ENCODE assay signal across 19 cellular contexts in genomic region chr6:150863213-150863928, GRCh38. TPM values are rescaled to one million over a fixed set of nuclear protein-coding genes. Genes with fewer than 3 reads are reported as not detected.
DNase-seq lines count a peak whose midpoint lies in the region; ATAC-seq, FAIRE-seq and TF ChIP-seq lines count a peak whose summit lies in the region.
"Had no signal": no experiment of that assay in that cellular context is flagged by ENCODE, and none has a peak within 500 bp of the region (broad histone marks: within the 10 kb centered on the region; RNA-seq: fewer than 3 reads in every experiment).

No MANE protein-coding gene starts in this region.

- TF ChIP-seq POLR2A in breast epithelium (IDR thresholded peaks at IDR 0.05), result no peak
- TF ChIP-seq POLR2A in IMR-90 (IDR thresholded peaks at IDR 0.05; ENCODE audit: low read depth, low read length), result no peak
- TF ChIP-seq POLR2A in K562 (conservative IDR thresholded peaks at IDR 0.05), result no peak

- H2AFZ ChIP-seq in IMR-90 (replicated peaks; ENCODE audit: low read length, poor library complexity) (no peak overlapping the region), K562 (ENCODE audit: low read depth, low read length) (no peak overlapping the region), trophoblast cell (ENCODE audit: insufficient read depth, low read length, poor library complexity) (no peak overlapping the region)

- H2BK15ac ChIP-seq in IMR-90 (ENCODE audit: low read depth, low read length), result peak overlapping the region; percentile 81; the same call in 2 of the 3 replicates

- H3K79me1 ChIP-seq in IMR-90 (ENCODE audit: low read depth in 1 of 2, low read length in 2 of 2) (peaks cover 0 to 28% of the 10 kb centered on the region in 2 experiments; a peak in 2 of 4 replicates), trophoblast cell (ENCODE audit: low read length) (peaks cover 34% of the 10 kb centered on the region)

- no peak for TF ChIP-seq RAD21 in IMR-90 (IDR thresholded peaks at IDR 0.05; ENCODE audit: low read length)
- TF ChIP-seq RAD21 in K562 (CRISPR knock-in tag; conservative IDR thresholded peaks at IDR 0.05 in 1 of 2, IDR thresholded peaks at IDR 0.05 in 1 of 2), result no peak

- H3K27me3 Mint-ChIP-seq in MCF 10A (ENCODE audit: insufficient read depth, unreplicated experiment), result no peaks in the 10 kb centered on the region
- H3K27me3 Mint-ChIP-seq in CD8-positive, alpha-beta T cell (ENCODE audit: low read depth), result peaks cover 17% of the 10 kb centered on the region
- no peaks in the 10 kb centered on the region for H3K27me3 Mint-ChIP-seq in osteocyte (ENCODE audit: unreplicated experiment)
- H3K27me3 Mint-ChIP-seq: IgD-negative memory B cell had no signal

- H4K8ac ChIP-seq in IMR-90 (ENCODE audit: low read depth in 2 of 2, low read length in 2 of 2) (peak overlapping the region; percentile 53 to 76; a peak in 2 of 4 replicates), trophoblast cell (ENCODE audit: low read depth, low read length) (no peak overlapping the region)

- no peak overlapping the region for H3K56ac ChIP-seq in IMR-90 (ENCODE audit: extremely low read depth, insufficient read depth, low read length)

- intact Hi-C loops in MCF 10A (cut with micrococcal nuclease) (no loop called here), breast epithelium (cut with DNase I; ENCODE audit: low total_unique reads) (no loop called here), IMR-90 (cut with micrococcal nuclease) (no loop called here), K562 (cut with micrococcal nuclease) (no loop called here)
- intact Hi-C loops in CD8-positive, alpha-beta T cell (cut with DNase I, micrococcal nuclease), result no loop called here

- H3K9me3 ChIP-seq in breast epithelium, result no peaks in the 10 kb centered on the region
- H3K9me3 ChIP-seq in IMR-90 (ENCODE audit: control insufficient read depth, insufficient read depth, low read length), result no peaks in the 10 kb centered on the region
- H3K9me3 ChIP-seq in K562 (replicated peaks; ENCODE audit: control insufficient read depth, insufficient read depth, low read depth, low read length), result no peaks in the 10 kb centered on the region; the same call in 1 of the 2 replicates
- no peaks in the 10 kb centered on the region for H3K9me3 ChIP-seq in trophoblast cell (ENCODE audit: insufficient read depth, low read depth, low read length)
- H3K9me3 ChIP-seq in CD8-positive, alpha-beta T cell (ENCODE audit: low read length), result no peaks in the 10 kb centered on the region
- H3K9me3 ChIP-seq: BLaER1 treated with 17β-estradiol and CSF1 and Interleukin-3, amounts not matched to agents 10 nM and 100 nM had no signal

- peak overlapping the region; percentile 94 for H2AK5ac ChIP-seq in IMR-90 (ENCODE audit: low read depth, low read length)
- H2AK5ac ChIP-seq in trophoblast cell (ENCODE audit: low read length), result peak overlapping the region; percentile 28

- WGBS in IMR-90 (ENCODE audit: extremely low coverage in 2 of 2, insufficient read length in 1 of 2), 2 experiments, result 83% methylated on average over 4 of the region's 7 CpGs; no CpG with 5 or more reads in 1 of the 2 experiments
- 56% methylated on average over 7 of the region's 7 CpGs for WGBS in K562 (ENCODE audit: insufficient coverage, low coverage, missing lambda C conversion rate)
- WGBS in trophoblast cell (ENCODE audit: extremely low coverage, insufficient coverage, insufficient read length), result no CpG with 5 or more reads among the region's 7 CpGs

- H4K91ac ChIP-seq in IMR-90 (ENCODE audit: insufficient read depth, low read depth, low read length) (peak overlapping the region; percentile 73), trophoblast cell (ENCODE audit: low read depth, low read length) (no peak overlapping the region)

- no peak for FAIRE-seq in K562 (lab: Jason Lieb, UNC)
- FAIRE-seq: D721Med, GM12892, GM19239 had no signal

- peak overlapping the region; percentile 78 for H2BK20ac ChIP-seq in IMR-90 (ENCODE audit: low read depth, low read length)

- no peak for TF ChIP-seq CTCF in MCF 10A (IDR thresholded peaks at IDR 0.05; ENCODE audit: unreplicated experiment)
- no peak for TF ChIP-seq CTCF in breast epithelium (IDR thresholded peaks at IDR 0.05)
- no peak for TF ChIP-seq CTCF in IMR-90 (conservative IDR thresholded peaks at IDR 0.05; ENCODE audit: low read depth, low read length)
- TF ChIP-seq CTCF in K562 (IDR thresholded peaks at IDR 0.05 in 2 of 3, conservative IDR thresholded peaks at IDR 0.05 in 1 of 3; ENCODE audit: insufficient read depth in 2 of 3, low read depth in 1 of 3, low read length in 3 of 3), result no peak
- TF ChIP-seq CTCF in CD8-positive, alpha-beta T cell (IDR thresholded peaks at IDR 0.05), result no peak
- no peak for TF ChIP-seq CTCF in osteocyte (IDR thresholded peaks at IDR 0.05)

- H3K18ac ChIP-seq in IMR-90 (ENCODE audit: low read depth, low read length) (peak overlapping the region; percentile 75), trophoblast cell (ENCODE audit: low read length) (no peak overlapping the region)

- CTCF ChIA-PET in MCF 10A (lab: Yijun Ruan, JAX) (interaction anchor here (0.5 to 5.5 kb wide), 6 partner anchors 14 to 731 kb away, joined by 3 to 28 read pairs (median 3); no protein-coding TSS in a partner anchor), IMR-90 (lab: Yijun Ruan, JAX) (interaction anchor here (0.8 kb wide), 1 partner anchor 45 kb away, joined by 6 read pairs; no protein-coding TSS in a partner anchor), K562 (lab: Yijun Ruan, JAX; ENCODE audit: low intra/inter-chr PET ratio) (no interaction called here)
- CTCF ChIA-PET in CD8-positive, alpha-beta T cell (lab: Charles Lee), result interaction anchor here (0.6 to 0.7 kb wide), 2 partner anchors 11 kb away, joined by 3 read pairs; no protein-coding TSS in a partner anchor

- H2BK120ac ChIP-seq in IMR-90 (ENCODE audit: low read depth, low read length) (peak overlapping the region; percentile 75), trophoblast cell (ENCODE audit: insufficient read depth, low read length, poor library complexity) (no peak overlapping the region)

- H4K20me1 ChIP-seq in IMR-90 (ENCODE audit: insufficient read depth, low read length) (no peaks in the 10 kb centered on the region), K562 (replicated peaks; ENCODE audit: control insufficient read depth, insufficient read depth, low read length) (no peaks in the 10 kb centered on the region; the same call in 1 of the 2 replicates)

- H2BK5ac ChIP-seq in IMR-90 (ENCODE audit: low read depth, low read length, poor library complexity, severe bottlenecking) (peak overlapping the region; percentile 60), trophoblast cell (ENCODE audit: low read depth, low read length, poor library complexity) (no peak overlapping the region)

- POLR2A ChIA-PET in MCF 10A (lab: Yijun Ruan, JAX), result interaction anchor here (1.1 kb wide), 1 partner anchor 12 kb away, joined by 3 read pairs; no protein-coding TSS in a partner anchor
- POLR2A ChIA-PET in IMR-90 (lab: Charles Lee; ENCODE audit: unreplicated experiment), result no interaction called here
- POLR2A ChIA-PET in K562 (lab: Yijun Ruan, JAX), result interaction anchor here (1.1 kb wide), 1 partner anchor 10 kb away, joined by 3 read pairs; no protein-coding TSS in a partner anchor
- POLR2A ChIA-PET in CD8-positive, alpha-beta T cell (lab: Charles Lee), result interaction anchor here (0.5 kb wide), 1 partner anchor 47 kb away, joined by 3 read pairs; no protein-coding TSS in a partner anchor

- no peak overlapping the region for H2AK9ac ChIP-seq in IMR-90 (replicated peaks; ENCODE audit: low read depth, low read length, poor library complexity)

- ATAC-seq in IMR-90 (ENCODE audit: low read depth) (no peak), K562 (no peak)
- ATAC-seq in CD8-positive, alpha-beta T cell, result no peak

- H3K79me2 ChIP-seq in K562 (ENCODE audit: control insufficient read depth, insufficient read depth, low read length), result peaks cover 28% of the 10 kb centered on the region
- peaks cover 16% of the 10 kb centered on the region for H3K79me2 ChIP-seq in trophoblast cell (ENCODE audit: control insufficient read depth, insufficient read depth, low read length, poor library complexity)

- H3K27me3 ChIP-seq in breast epithelium (no peaks in the 10 kb centered on the region), IMR-90 (ENCODE audit: control insufficient read depth, insufficient read depth, low read length) (no peaks in the 10 kb centered on the region), K562 (ENCODE audit: control insufficient read depth in 2 of 2, insufficient read depth in 2 of 2, low read length in 2 of 2) (0 out of 5 replicates have a peak, but pooled peaks cover 0 to 6% of the 10 kb centered on the region in 2 experiments), trophoblast cell (ENCODE audit: insufficient read depth, low read length) (no peaks in the 10 kb centered on the region)
- no peaks in the 10 kb centered on the region for H3K27me3 ChIP-seq in CD8-positive, alpha-beta T cell (ENCODE audit: insufficient read depth, low read length)
- H3K27me3 ChIP-seq: BLaER1 treated with 17β-estradiol and CSF1 and Interleukin-3, amounts not matched to agents 10 nM and 100 nM had no signal

- 0 out of 2 replicates have a peak, but pooled peaks cover 4% of the 10 kb centered on the region for H3K9me1 ChIP-seq in IMR-90 (ENCODE audit: insufficient read depth, low read length)
- peaks cover 3% of the 10 kb centered on the region for H3K9me1 ChIP-seq in K562 (ENCODE audit: control insufficient read depth, insufficient read depth, low read length)

- DNase-seq in MCF 10A (ENCODE audit: unreplicated experiment) (no peak), breast epithelium (ENCODE audit: low spot score in 2 of 2) (no peak), IMR-90 (no peak), K562 (ENCODE audit: extremely low read depth in 1 of 4, low spot score in 3 of 4) (no peak), trophoblast cell (peak in 1 of 2 donors; percentile 44), DMS53 treated with DMSO at 0.1 percent for 48 hours (lab: John Stamatoyannopoulos, UW; ENCODE audit: unreplicated experiment) (no peak), osteocyte (ENCODE audit: extremely low spot score, unreplicated experiment) (no peak)
- DNase-seq in CD8-positive, alpha-beta T cell, result no peak
- DNase-seq: ACHN; CD4-positive, CD25-positive, alpha-beta regulatory T cell; DMS153; DND-41; GDM1; HCEC 1CT had no signal

- BruUV-seq in MCF 10A (replicated peaks; lab: Mats Ljungman, UMichigan) (no TSS peak), IMR-90 (replicated peaks; lab: Mats Ljungman, UMichigan) (no TSS peak), K562 (replicated peaks; lab: Mats Ljungman, UMichigan) (no TSS peak)

- no peak overlapping the region for H4K12ac ChIP-seq in trophoblast cell (ENCODE audit: low read depth, low read length)

- H3K27ac ChIP-seq in breast epithelium, result no peak overlapping the region
- H3K27ac ChIP-seq in IMR-90 (ENCODE audit: insufficient read depth, low read length), result peak overlapping the region; percentile 7; the same call in 1 of the 2 replicates
- no peak overlapping the region for H3K27ac ChIP-seq in K562 (ENCODE audit: extremely low read depth, low read depth, low read length)
- no peak overlapping the region for H3K27ac ChIP-seq in trophoblast cell (ENCODE audit: low read depth, low read length)
- H3K27ac ChIP-seq in CD8-positive, alpha-beta T cell (ENCODE audit: low read depth, low read length), result no peak overlapping the region
- H3K27ac ChIP-seq: BLaER1 treated with 17β-estradiol and CSF1 and Interleukin-3, amounts not matched to agents 10 nM and 100 nM had no signal

- H3K27ac Mint-ChIP-seq in MCF 10A (ENCODE audit: low read depth, unreplicated experiment), result peak overlapping the region; percentile 57
- no peak overlapping the region for H3K27ac Mint-ChIP-seq in CD8-positive, alpha-beta T cell
- H3K27ac Mint-ChIP-seq in osteocyte (ENCODE audit: unreplicated experiment), result no peak overlapping the region
- H3K27ac Mint-ChIP-seq: CD4-positive, CD25-positive, alpha-beta regulatory T cell had no signal

- H3K23ac ChIP-seq in IMR-90 (ENCODE audit: low read depth, low read length) (peak overlapping the region; percentile 25; the same call in 1 of the 2 replicates), trophoblast cell (ENCODE audit: low read length) (no peak overlapping the region)

- peak overlapping the region; percentile 66; the same call in 1 of the 2 replicates for H3K14ac ChIP-seq in IMR-90 (replicated peaks; ENCODE audit: low read depth, low read length)
- H3K14ac ChIP-seq in trophoblast cell (ENCODE audit: low read length), result no peak overlapping the region

- no peaks in the 10 kb centered on the region for H3K9me3 Mint-ChIP-seq in MCF 10A (ENCODE audit: unreplicated experiment)
- no peaks in the 10 kb centered on the region for H3K9me3 Mint-ChIP-seq in CD8-positive, alpha-beta T cell
- H3K9me3 Mint-ChIP-seq in osteocyte (ENCODE audit: unreplicated experiment), result no peaks in the 10 kb centered on the region
- H3K9me3 Mint-ChIP-seq: IgD-negative memory B cell had no signal

- TF ChIP-seq EP300 in K562 (IDR thresholded peaks at IDR 0.05; ENCODE audit: low read length), result no peak

- H3K9ac ChIP-seq in IMR-90 (ENCODE audit: low read depth, low read length), result no peak overlapping the region
- no peak overlapping the region for H3K9ac ChIP-seq in K562 (ENCODE audit: insufficient read depth in 1 of 2, low read depth in 2 of 2, low read length in 2 of 2)
- H3K9ac ChIP-seq in trophoblast cell (ENCODE audit: low read length), result no peak overlapping the region
- H3K9ac ChIP-seq: BLaER1 treated with 17β-estradiol and CSF1 and Interleukin-3, amounts not matched to agents 10 nM and 100 nM had no signal

- H3K4me1 Mint-ChIP-seq in MCF 10A (ENCODE audit: insufficient read depth, unreplicated experiment) (peaks cover 18% of the 10 kb centered on the region), osteocyte (ENCODE audit: unreplicated experiment) (peaks cover 22% of the 10 kb centered on the region)
- peaks cover 9% of the 10 kb centered on the region for H3K4me1 Mint-ChIP-seq in CD8-positive, alpha-beta T cell (ENCODE audit: low read depth)

- dilution Hi-C loops in IMR-90 (cut with HindIII; ENCODE audit: low sequenced_read_pairs, unreplicated experiment), result no loop called here

- H3K4ac ChIP-seq in IMR-90 (ENCODE audit: low read depth, low read length) (peak overlapping the region; percentile 89), trophoblast cell (ENCODE audit: low read depth, low read length) (no peak overlapping the region)

- H3K4me2 ChIP-seq in IMR-90 (ENCODE audit: low read depth, low read length), result no peak overlapping the region
- H3K4me2 ChIP-seq in K562 (ENCODE audit: insufficient read depth, low read length), result no peak overlapping the region
- no peak overlapping the region for H3K4me2 ChIP-seq in trophoblast cell (ENCODE audit: low read length)

- no peak overlapping the region for H3K4me3 ChIP-seq in breast epithelium
- no peak overlapping the region for H3K4me3 ChIP-seq in IMR-90 (ENCODE audit: insufficient read depth, low read depth, low read length)
- no peak overlapping the region for H3K4me3 ChIP-seq in K562
- no peak overlapping the region for H3K4me3 ChIP-seq in trophoblast cell (ENCODE audit: low read depth, low read length)
- no peak overlapping the region for H3K4me3 ChIP-seq in CD8-positive, alpha-beta T cell (ENCODE audit: low read depth, low read length)
- H3K4me3 ChIP-seq: BLaER1 treated with 17β-estradiol and CSF1 and Interleukin-3, amounts not matched to agents 10 nM and 100 nM had no signal

- peaks cover 8% of the 10 kb centered on the region for H3K36me3 Mint-ChIP-seq in MCF 10A (ENCODE audit: insufficient read depth, unreplicated experiment)
- H3K36me3 Mint-ChIP-seq in CD8-positive, alpha-beta T cell, result peaks cover 5% of the 10 kb centered on the region
- no peaks in the 10 kb centered on the region for H3K36me3 Mint-ChIP-seq in osteocyte (ENCODE audit: unreplicated experiment)
- H3K36me3 Mint-ChIP-seq: CD4-positive, CD25-positive, alpha-beta regulatory T cell; IgD-negative memory B cell had no signal

- no peaks in the 10 kb centered on the region for H3K4me1 ChIP-seq in breast epithelium
- H3K4me1 ChIP-seq in IMR-90 (ENCODE audit: control insufficient read depth, insufficient read depth, low read length), result peaks cover 13% of the 10 kb centered on the region
- H3K4me1 ChIP-seq in K562 (replicated peaks in 1 of 2; ENCODE audit: control insufficient read depth in 2 of 2, insufficient read depth in 2 of 2, low read length in 2 of 2), result peaks cover 21 to 24% of the 10 kb centered on the region in 2 experiments
- peaks cover 7 to 11% of the 10 kb centered on the region in 2 experiments for H3K4me1 ChIP-seq in trophoblast cell (ENCODE audit: control insufficient read depth in 1 of 2, insufficient read depth in 2 of 2, low read length in 2 of 2)
- H3K4me1 ChIP-seq in CD8-positive, alpha-beta T cell (ENCODE audit: insufficient read depth, low read length), result peaks cover 12% of the 10 kb centered on the region

- H3K4me3 Mint-ChIP-seq in MCF 10A (ENCODE audit: unreplicated experiment) (no peak overlapping the region), osteocyte (ENCODE audit: unreplicated experiment) (no peak overlapping the region)
- no peak overlapping the region for H3K4me3 Mint-ChIP-seq in CD8-positive, alpha-beta T cell

- peak overlapping the region; percentile 45 for H2BK12ac ChIP-seq in trophoblast cell (ENCODE audit: low read length)

- no peaks in the 10 kb centered on the region for H3K36me3 ChIP-seq in breast epithelium
- peaks cover 5% of the 10 kb centered on the region; the same call in 1 of the 2 replicates for H3K36me3 ChIP-seq in IMR-90 (ENCODE audit: control insufficient read depth, insufficient read depth, low read length)
- peaks cover 10% of the 10 kb centered on the region; the same call in 2 of the 3 replicates for H3K36me3 ChIP-seq in K562 (ENCODE audit: control insufficient read depth, insufficient read depth, low read length)
- H3K36me3 ChIP-seq in trophoblast cell (ENCODE audit: control insufficient read depth in 1 of 2, insufficient read depth in 2 of 2, low read length in 2 of 2), result no peaks in the 10 kb centered on the region
- no peaks in the 10 kb centered on the region for H3K36me3 ChIP-seq in CD8-positive, alpha-beta T cell (ENCODE audit: insufficient read depth, low read length)

- in situ Hi-C loops in IMR-90 (cut with MboI; ENCODE audit: low sequenced_read_pairs) (no loop called here), K562 (cut with MboI) (no loop called here)

- peak overlapping the region; percentile 86 for H4K5ac ChIP-seq in IMR-90 (ENCODE audit: low read depth, low read length)

RNA-seq across cellular contexts. Expression of gene MTHFD1L, which starts 2.1 kb away (rescaled TPM):
- total RNA-seq in MCF 10A (2022), result 82.4 and 110 TPM in 2 replicates
- total RNA-seq in breast epithelium, result 10 to 100 TPM in 2 of 3 donors, 1 to 10 TPM in 1; 3.5 to 15.1 (median 11.0) TPM
- total RNA-seq in IMR-90 (2012; rRNA removed), result 53.2 and 53.9 TPM in 2 replicates
- 39.0 and 43.5 TPM in 2 replicates for polyA plus RNA-seq in IMR-90 (2012; rRNA removed)
- polyA plus RNA-seq in IMR-90 (2012; cell fraction: cytosol; rRNA removed), result 21.0 and 28.9 TPM in 2 replicates
- 25.2 and 89.7 TPM in 2 replicates for polyA plus RNA-seq in IMR-90 (2012; cell fraction: nucleus; rRNA removed; ENCODE audit: low replicate concordance)
- 162 and 229 TPM in 2 replicates for total RNA-seq in K562 (2011; cell fraction: chromatin; rRNA removed; ENCODE audit: low replicate concordance)
- total RNA-seq in K562 (2011; cell fraction: nucleolus; rRNA removed), result 68.4 and 78.3 TPM in 2 replicates
- total RNA-seq in K562 (2011; cell fraction: nucleoplasm; rRNA removed), result 96.0 and 99.6 TPM in 2 replicates
- 36.0 and 36.9 TPM in 2 replicates for total RNA-seq in K562 (2014; rRNA removed)
- 63.0 and 85.9 TPM in 2 replicates for total RNA-seq in K562 (2014; rRNA removed; fragmentation: Illumina TruSeq; extraction: Trizol)
- 22.9 and 24.0 TPM in 2 replicates for total RNA-seq in K562 (2015; rRNA removed; fragmentation: Illumina TruSeq; extraction: Trizol)
- 118 and 128 TPM in 2 replicates for total RNA-seq in K562 (2021)
- 77.7 and 80.6 TPM in 2 replicates for polyA plus RNA-seq in K562 (2011; rRNA removed)
- 23.3 and 44.4 TPM in 2 replicates for polyA plus RNA-seq in K562 (2011; cell fraction: cytosol; rRNA removed)
- polyA plus RNA-seq in K562 (2011; cell fraction: nucleus; rRNA removed), result 34.2 and 46.5 TPM in 2 replicates
- 47.8 and 100 TPM in 2 replicates for polyA plus RNA-seq in K562 (2012)
- 65.5 and 68.2 TPM in 2 replicates for polyA plus RNA-seq in K562 (2014; fragmentation: Illumina TruSeq; extraction: Trizol)
- 10 to 100 TPM; 20.9 to 27.7 TPM for polyA plus RNA-seq in K562 (2014; fragmentation: Nextera tagmentation; extraction: Ambion mirVana)
- polyA plus RNA-seq in K562 (2014; rRNA removed), result 61.0 and 61.8 TPM in 2 replicates
- 78.9 and 99.3 TPM in 2 replicates for polyA minus RNA-seq in K562 (2011; rRNA and poly(A)+ RNA removed)
- 48.1 and 48.5 TPM in 2 replicates for polyA minus RNA-seq in K562 (2011; cell fraction: cytosol; rRNA and poly(A)+ RNA removed)
- polyA minus RNA-seq in K562 (2011; cell fraction: nucleus; rRNA and poly(A)+ RNA removed), result 38.1 and 74.5 TPM in 2 replicates
- 61.3 and 64.0 TPM in 2 replicates for polyA plus RNA-seq in trophoblast cell (2013)
- 1 to 10 TPM; 7.8 to 9.6 TPM for total RNA-seq in CD8-positive, alpha-beta T cell
- total RNA-seq in osteocyte, result 63.2 and 67.0 TPM in 2 replicates
